1 cellular context compared by ENCODE assay signal in genomic region chr1:184906771-184907170, GRCh38.
TF ChIP-seq lines count a peak whose summit lies in the region.

No MANE protein-coding gene starts in this region.

TF ChIP-seq in IMR-90, 13 proteins besides CTCF, POLR2A, EP300 and RAD21:
- TF ChIP-seq CEBPB (IDR thresholded peaks at IDR 0.05; ENCODE audit: low read depth, low read length): no peak
- TF ChIP-seq, protein P1, sequence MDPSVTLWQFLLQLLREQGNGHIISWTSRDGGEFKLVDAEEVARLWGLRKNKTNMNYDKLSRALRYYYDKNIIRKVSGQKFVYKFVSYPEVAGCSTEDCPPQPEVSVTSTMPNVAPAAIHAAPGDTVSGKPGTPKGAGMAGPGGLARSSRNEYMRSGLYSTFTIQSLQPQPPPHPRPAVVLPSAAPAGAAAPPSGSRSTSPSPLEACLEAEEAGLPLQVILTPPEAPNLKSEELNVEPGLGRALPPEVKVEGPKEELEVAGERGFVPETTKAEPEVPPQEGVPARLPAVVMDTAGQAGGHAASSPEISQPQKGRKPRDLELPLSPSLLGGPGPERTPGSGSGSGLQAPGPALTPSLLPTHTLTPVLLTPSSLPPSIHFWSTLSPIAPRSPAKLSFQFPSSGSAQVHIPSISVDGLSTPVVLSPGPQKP (IDR thresholded peaks at IDR 0.05; ENCODE audit: borderline replicate concordance, low read depth, low read length): no peak
- TF ChIP-seq SMC3 (IDR thresholded peaks at IDR 0.05; ENCODE audit: low read depth, low read length): no peak
- TF ChIP-seq MAFK (IDR thresholded peaks at IDR 0.05; ENCODE audit: low read depth, low read length): no peak
- TF ChIP-seq FOS (IDR thresholded peaks at IDR 0.05; ENCODE audit: low read depth, low read length): no peak
- no peak for TF ChIP-seq MXI1 (IDR thresholded peaks at IDR 0.05; ENCODE audit: borderline replicate concordance, low read depth, low read length)
- TF ChIP-seq RCOR1 (IDR thresholded peaks at IDR 0.05; ENCODE audit: insufficient replicate concordance, low read length): no peak
- TF ChIP-seq, protein P2, sequence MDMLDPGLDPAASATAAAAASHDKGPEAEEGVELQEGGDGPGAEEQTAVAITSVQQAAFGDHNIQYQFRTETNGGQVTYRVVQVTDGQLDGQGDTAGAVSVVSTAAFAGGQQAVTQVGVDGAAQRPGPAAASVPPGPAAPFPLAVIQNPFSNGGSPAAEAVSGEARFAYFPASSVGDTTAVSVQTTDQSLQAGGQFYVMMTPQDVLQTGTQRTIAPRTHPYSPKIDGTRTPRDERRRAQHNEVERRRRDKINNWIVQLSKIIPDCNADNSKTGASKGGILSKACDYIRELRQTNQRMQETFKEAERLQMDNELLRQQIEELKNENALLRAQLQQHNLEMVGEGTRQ (IDR thresholded peaks at IDR 0.05; ENCODE audit: low read depth, low read length): no peak
- TF ChIP-seq CHD1 (IDR thresholded peaks at IDR 0.05; ENCODE audit: low read depth, low read length): no peak
- TF ChIP-seq RFX5 (IDR thresholded peaks at IDR 0.05; ENCODE audit: low read depth, low read length): no peak
- TF ChIP-seq MAZ (IDR thresholded peaks at IDR 0.05; ENCODE audit: borderline replicate concordance, low read depth, low read length): no peak
- TF ChIP-seq NFE2L2 (IDR thresholded peaks at IDR 0.05; ENCODE audit: low read depth, low read length): no peak
- no peak for TF ChIP-seq BHLHE40 (IDR thresholded peaks at IDR 0.05; ENCODE audit: low read depth, low read length)
